2 cellular contexts compared by ENCODE assay signal in genomic region chr3:138914870-138915502, GRCh38.
TF ChIP-seq lines count a peak whose summit lies in the region.

No MANE protein-coding gene starts in this region.

TF ChIP-seq in K562, 482 proteins besides CTCF, POLR2A, EP300 and RAD21 (continues in another document):
- TF ChIP-seq ELF1 (tag; IDR thresholded peaks at IDR 0.05) (no peak; the same call in 1 of the 2 replicates), ZBTB17 (CRISPR knock-in tag; IDR thresholded peaks at IDR 0.05) (peak; percentile 67; the same call in 1 of the 2 replicates), PCBP1 (IDR thresholded peaks at IDR 0.05; ENCODE audit: low read depth, low read length, poor library complexity, severe bottlenecking) (no peak), ELK1 (CRISPR knock-in tag; IDR thresholded peaks at IDR 0.05) (no peak), HLTF (IDR thresholded peaks at IDR 0.05) (no peak), ID3 (CRISPR knock-in tag; IDR thresholded peaks at IDR 0.05) (no peak), ID3 (tag; IDR thresholded peaks at IDR 0.05) (peak; percentile 29; the same call in 1 of the 2 replicates), HBP1 (CRISPR knock-in tag; IDR thresholded peaks at IDR 0.05) (0 out of 2 replicates have a peak, but pooled peaks have one; percentile 35), ZNF696 (CRISPR knock-in tag; conservative IDR thresholded peaks at IDR 0.05) (no peak), OTX1 (CRISPR knock-in tag; IDR thresholded peaks at IDR 0.05) (0 out of 2 replicates have a peak, but pooled peaks have one; percentile 14), CEBPZ (IDR thresholded peaks at IDR 0.05; ENCODE audit: borderline replicate concordance, low read depth, low read length) (no peak), FOXO4 (CRISPR knock-in tag; IDR thresholded peaks at IDR 0.05) (no peak), ZNF766 (CRISPR knock-in tag; conservative IDR thresholded peaks at IDR 0.05) (peak; percentile 15; the same call in 1 of the 2 replicates), ZHX1 (conservative IDR thresholded peaks at IDR 0.05; ENCODE audit: low read length) (no peak), MEF2D (tag; conservative IDR thresholded peaks at IDR 0.05; ENCODE audit: low read depth) (no peak), SP2 (IDR thresholded peaks at IDR 0.05; ENCODE audit: extremely low read depth, low read depth, low read length, poor library complexity, severe bottlenecking) (no peak), HDAC3 (IDR thresholded peaks at IDR 0.05; ENCODE audit: borderline replicate concordance, partially characterized antibody) (no peak)

TF ChIP-seq in HepG2, 621 proteins besides CTCF, POLR2A, EP300 and RAD21 (continues in another document):
- TF ChIP-seq ZUFSP (CRISPR knock-in tag; IDR thresholded peaks at IDR 0.05; ENCODE audit: borderline replicate concordance) (no peak), ARID5B (CRISPR knock-in tag; IDR thresholded peaks at IDR 0.05) (peak; percentile 58), PHF21A (CRISPR knock-in tag; IDR thresholded peaks at IDR 0.05) (0 out of 2 replicates have a peak, but pooled peaks have one; percentile 47), RXRA (CRISPR knock-in tag; IDR thresholded peaks at IDR 0.05) (peak; percentile 58; the same call in 1 of the 2 replicates), LCORL (IDR thresholded peaks at IDR 0.05) (no peak), LCORL (CRISPR knock-in tag; IDR thresholded peaks at IDR 0.05) (peak; percentile 80; the same call in 1 of the 2 replicates), XBP1 (CRISPR knock-in tag; IDR thresholded peaks at IDR 0.05) (no peak), POLR2G (IDR thresholded peaks at IDR 0.05; ENCODE audit: low read depth, low read length) (peak; percentile 72), ZSCAN25 (CRISPR knock-in tag; IDR thresholded peaks at IDR 0.05) (peak; percentile 93), HOMEZ (CRISPR knock-in tag; IDR thresholded peaks at IDR 0.05; ENCODE audit: low read depth) (peak; percentile 64; the same call in 1 of the 2 replicates), SIN3A (IDR thresholded peaks at IDR 0.05; ENCODE audit: borderline replicate concordance, low read depth, low read length) (no peak), PAXIP1 (CRISPR knock-in tag; conservative IDR thresholded peaks at IDR 0.05) (peak; percentile 82), MXD4 (CRISPR knock-in tag; IDR thresholded peaks at IDR 0.05) (0 out of 2 replicates have a peak, but pooled peaks have one; percentile 7), DDIT3 (CRISPR knock-in tag; IDR thresholded peaks at IDR 0.05) (no peak), KLF12 (CRISPR knock-in tag; IDR thresholded peaks at IDR 0.05; ENCODE audit: borderline replicate concordance) (no peak), AKAP8 (CRISPR knock-in tag; IDR thresholded peaks at IDR 0.05) (peak; percentile 54; the same call in 1 of the 2 replicates), ZNF205 (CRISPR knock-in tag; IDR thresholded peaks at IDR 0.05) (peak; percentile 99), ZNF431 (CRISPR knock-in tag; IDR thresholded peaks at IDR 0.05; ENCODE audit: borderline replicate concordance, low read depth) (0 out of 2 replicates have a peak, but pooled peaks have one; percentile 12), SUZ12 (IDR thresholded peaks at IDR 0.05; ENCODE audit: low read depth, low read length) (no peak), HDAC2 (CRISPR knock-in tag; IDR thresholded peaks at IDR 0.05) (peak; percentile 76; the same call in 1 of the 2 replicates), KAT8 (CRISPR knock-in tag; IDR thresholded peaks at IDR 0.05) (0 out of 2 replicates have a peak, but pooled peaks have one; percentile 10), JUN (CRISPR knock-in tag; IDR thresholded peaks at IDR 0.05) (peak; percentile 46; the same call in 1 of the 2 replicates), ZNF207 (IDR thresholded peaks at IDR 0.05; ENCODE audit: borderline replicate concordance) (no peak), ZSCAN9 (CRISPR knock-in tag; IDR thresholded peaks at IDR 0.05; ENCODE audit: borderline replicate concordance) (0 out of 2 replicates have a peak, but pooled peaks have one; percentile 19), ZKSCAN8 (CRISPR knock-in tag; IDR thresholded peaks at IDR 0.05; ENCODE audit: borderline replicate concordance) (0 out of 2 replicates have a peak, but pooled peaks have one; percentile 29), ZNF292 (CRISPR knock-in tag; IDR thresholded peaks at IDR 0.05; ENCODE audit: borderline replicate concordance, low read depth) (0 out of 2 replicates have a peak, but pooled peaks have one; percentile 60), HMGXB4 (CRISPR knock-in tag; IDR thresholded peaks at IDR 0.05; ENCODE audit: borderline replicate concordance in 1 of 2, low read depth in 1 of 2) (no peak), NR2F2 (IDR thresholded peaks at IDR 0.05; ENCODE audit: borderline replicate concordance, low read depth) (no peak), SNAPC4 (CRISPR knock-in tag; IDR thresholded peaks at IDR 0.05) (0 out of 2 replicates have a peak, but pooled peaks have one; percentile 29)
